ENCODE assay signal across 8 cellular contexts in genomic region chr5:122844136-122844915, GRCh38. TPM values are rescaled to one million over a fixed set of nuclear protein-coding genes. Genes with fewer than 3 reads are reported as not detected.
DNase-seq lines count a peak whose midpoint lies in the region; ATAC-seq and TF ChIP-seq lines count a peak whose summit lies in the region.

No MANE protein-coding gene starts in this region.

- CTCF ChIA-PET in Panc1 (lab: Charles Lee): no interaction called here

- POLR2A ChIA-PET in Panc1 (lab: Charles Lee): interaction anchor here (0.6 kb wide), 1 partner anchor 12 kb away, joined by 3 read pairs; no protein-coding TSS in a partner anchor

- H3K27ac ChIP-seq in Panc1 (ENCODE audit: low read length): peak overlapping the region; percentile 98

- H3K9me3 ChIP-seq in Panc1 (ENCODE audit: control insufficient read depth, insufficient read depth, low read depth, low read length): no peaks in the 10 kb centered on the region

- H3K4me3 ChIP-seq in Panc1 (ENCODE audit: low read depth in 2 of 2, low read length in 2 of 2) (peak overlapping the region; percentile 86 to 89), epithelial cell of proximal tubule (ENCODE audit: low read depth, low read length) (peak overlapping the region; percentile 80)

- H3K4me1 ChIP-seq in Panc1 (ENCODE audit: control insufficient read depth, insufficient read depth, low read length): peaks cover 25% of the 10 kb centered on the region

- no peaks in the 10 kb centered on the region for H3K9me3 Mint-ChIP-seq in natural killer cell

- TSS peak; percentile 79 for BruUV-seq in Panc1 (replicated peaks; lab: Mats Ljungman, UMichigan)

- H3K4me1 Mint-ChIP-seq in natural killer cell: peaks cover 13 to 22% of the 10 kb centered on the region in 2 donors

- H3K27me3 Mint-ChIP-seq in natural killer cell (ENCODE audit: low read depth in 2 of 2): peaks cover 0 to 4% of the 10 kb centered on the region in 2 donors

- peak; percentile 2 for DNase-seq in stimulated activated CD4-positive, alpha-beta T cell treated with anti-CD3 and anti-CD28 coated beads, Interleukin-15, amount 100 ng/mL, for 24 hours
- no peak for DNase-seq in stimulated activated CD4-positive, alpha-beta T cell treated with anti-CD3 and anti-CD28 coated beads, Interleukin-4, amount 100 ng/mL, for 24 hours
- DNase-seq in Panc1 (ENCODE audit: low read depth, low spot score): no peak
- DNase-seq in epithelial cell of proximal tubule (ENCODE audit: low read depth): no peak
- no peak for DNase-seq in natural killer cell
- no peak for DNase-seq in HT-29 (ENCODE audit: low spot score)
- DNase-seq in OCI-M2 (lab: John Stamatoyannopoulos, UW; ENCODE audit: unreplicated experiment): no peak
- DNase-seq in foreskin melanocyte: no peak

- H3K36me3 ChIP-seq in Panc1 (ENCODE audit: control insufficient read depth, insufficient read depth, low read length): no peaks in the 10 kb centered on the region

- in situ Hi-C loops in Panc1 (cut with HindIII; ENCODE audit: low pct_unique_long_range_greater_than_20kb, low sequenced_read_pairs): no loop called here

- no peak for TF ChIP-seq CTCF in Panc1 (IDR thresholded peaks at IDR 0.05)
- no peak for TF ChIP-seq CTCF in epithelial cell of proximal tubule (conservative IDR thresholded peaks at IDR 0.05; ENCODE audit: low read depth, low read length)
- TF ChIP-seq CTCF in natural killer cell (IDR thresholded peaks at IDR 0.05): no peak

- H3K27ac Mint-ChIP-seq in natural killer cell: peak overlapping the region; percentile 77 to 81

- no peak for ATAC-seq in Panc1
- ATAC-seq in natural killer cell: no peak

- H3K27me3 ChIP-seq in Panc1 (ENCODE audit: control insufficient read depth, insufficient read depth, low read length): no peaks in the 10 kb centered on the region

- H3K36me3 Mint-ChIP-seq in natural killer cell: no peaks in the 10 kb centered on the region

- peak overlapping the region; percentile 93 for H3K4me3 Mint-ChIP-seq in natural killer cell

- intact Hi-C loops in Panc1 (cut with micrococcal nuclease; ENCODE audit: unreplicated experiment) (no loop called here), natural killer cell (cut with micrococcal nuclease) (no loop called here)

RNA-seq across cellular contexts. Expression of gene SNX24, which starts 1.1 kb away (rescaled TPM):
- total RNA-seq in Panc1 (2021; ENCODE audit: unreplicated experiment) (32.8 TPM), epithelial cell of proximal tubule (23.1 and 30.7 TPM in 2 replicates), natural killer cell (1 to 10 TPM; 3.6 to 5.2 (median 3.7) TPM)
- 16.9 TPM for polyA plus RNA-seq in Panc1 (2012; ENCODE audit: insufficient read length)
- total RNA-seq in HT-29 (2014; rRNA removed; shearing (Covaris generic)): 0.99 and 1.3 TPM in 2 replicates
